9 cellular contexts compared by ENCODE assay signal in genomic region chr17:51257150-51258081, GRCh38. TPM values are rescaled to one million over a fixed set of nuclear protein-coding genes. Genes with fewer than 3 reads are reported as not detected.
A peak's percentile ranks its signal among the peaks of the same experiment; 100 is the strongest.
DNase-seq lines count a peak whose midpoint lies in the region; ATAC-seq, FAIRE-seq and TF ChIP-seq lines count a peak whose summit lies in the region.
"Had no signal": no experiment of that assay in that cellular context is flagged by ENCODE, and none has a peak within 500 bp of the region (broad histone marks: within the 10 kb centered on the region; RNA-seq: fewer than 3 reads in every experiment).

No MANE protein-coding gene starts in this region.

- no peaks in the 10 kb centered on the region for H3K9me3 Mint-ChIP-seq in CD8-positive, alpha-beta memory T cell
- H3K9me3 Mint-ChIP-seq in IgD-negative memory B cell (no peaks in the 10 kb centered on the region), chondrocyte (ENCODE audit: low read depth) (no peaks in the 10 kb centered on the region)
- no peaks in the 10 kb centered on the region for H3K9me3 Mint-ChIP-seq in natural killer cell treated with Interleukin-12 subunit alpha and Interleukin-12 subunit beta and Interleukin-15 and Interleukin-18, amount 100 ng/mL, for 72 hours

- peak overlapping the region; percentile 96 to 99 (median 98) for H3K4me3 Mint-ChIP-seq in CD8-positive, alpha-beta memory T cell
- H3K4me3 Mint-ChIP-seq in IgD-negative memory B cell = peak overlapping the region in 3 of 4 donors; percentile 89 to 100 (median 100)
- H3K4me3 Mint-ChIP-seq in natural killer cell treated with Interleukin-12 subunit alpha and Interleukin-12 subunit beta and Interleukin-15 and Interleukin-18, amount 100 ng/mL, for 72 hours = peak overlapping the region; percentile 89
- H3K4me3 Mint-ChIP-seq in chondrocyte (ENCODE audit: unreplicated experiment) = no peak overlapping the region

- H3K36me3 Mint-ChIP-seq in CD8-positive, alpha-beta memory T cell = peaks cover 0 to 58% (median 20%) of the 10 kb centered on the region in 3 donors
- no peaks in the 10 kb centered on the region for H3K36me3 Mint-ChIP-seq in IgD-negative memory B cell
- H3K36me3 Mint-ChIP-seq in natural killer cell treated with Interleukin-12 subunit alpha and Interleukin-12 subunit beta and Interleukin-15 and Interleukin-18, amount 100 ng/mL, for 72 hours = peaks cover 12% of the 10 kb centered on the region
- peaks cover 5% of the 10 kb centered on the region for H3K36me3 Mint-ChIP-seq in chondrocyte (ENCODE audit: low read depth)

- no peak for DNase-seq in CD8-positive, alpha-beta memory T cell
- DNase-seq in bronchial epithelial cell (ENCODE audit: low read depth) (peak; percentile 17), DMS79 (lab: John Stamatoyannopoulos, UW) (no peak), chondrocyte (ENCODE audit: low spot score) (no peak), nucleus accumbens (lab: John Stamatoyannopoulos, UW) (no peak)
- DNase-seq in natural killer cell treated with Interleukin-12 subunit alpha and Interleukin-12 subunit beta and Interleukin-15 and Interleukin-18, amount 100 ng/mL, for 72 hours (ENCODE audit: low spot score) = no peak
- DNase-seq: transverse colon had no signal

- peaks cover under 1% of the 10 kb centered on the region for H3K36me3 ChIP-seq in CD8-positive, alpha-beta memory T cell (ENCODE audit: insufficient read depth, low read length)
- no peaks in the 10 kb centered on the region for H3K36me3 ChIP-seq in bronchial epithelial cell (ENCODE audit: control insufficient read depth, insufficient read depth, low read length)

- POLR2A ChIA-PET in CD8-positive, alpha-beta memory T cell (lab: Charles Lee) = no interaction called here

- H3K4me3 ChIP-seq in CD8-positive, alpha-beta memory T cell (ENCODE audit: low read length) = no peak overlapping the region
- no peak overlapping the region for H3K4me3 ChIP-seq in bronchial epithelial cell (ENCODE audit: low read depth, low read length)

- H3K9me3 ChIP-seq in CD8-positive, alpha-beta memory T cell (ENCODE audit: low read length) = no peaks in the 10 kb centered on the region
- H3K9me3 ChIP-seq: transverse colon had no signal

- H3K27ac ChIP-seq in CD8-positive, alpha-beta memory T cell (ENCODE audit: low read depth, low read length) = no peak overlapping the region

- H3K4me1 ChIP-seq in CD8-positive, alpha-beta memory T cell (ENCODE audit: insufficient read depth, low read length) = peaks cover 52% of the 10 kb centered on the region

- H3K27me3 ChIP-seq in CD8-positive, alpha-beta memory T cell (ENCODE audit: insufficient read depth, low read length, poor library complexity, severe bottlenecking) = no peaks in the 10 kb centered on the region
- H3K27me3 ChIP-seq in bronchial epithelial cell (ENCODE audit: control insufficient read depth, insufficient read depth, low read length) = no peaks in the 10 kb centered on the region
- H3K27me3 ChIP-seq: transverse colon had no signal

- no peak for ATAC-seq in natural killer cell treated with Interleukin-12 subunit alpha and Interleukin-12 subunit beta and Interleukin-15 and Interleukin-18, amount 100 ng/mL, for 72 hours
- ATAC-seq: esophagus mucosa had no signal

- H3K27ac Mint-ChIP-seq in CD8-positive, alpha-beta memory T cell = peak overlapping the region in 5 of 8 donors; percentile 37 to 97 (median 58)
- H3K27ac Mint-ChIP-seq in IgD-negative memory B cell (peak overlapping the region in 2 of 3 donors; percentile 1 to 97), chondrocyte (ENCODE audit: unreplicated experiment) (no peak overlapping the region)
- H3K27ac Mint-ChIP-seq in natural killer cell treated with Interleukin-12 subunit alpha and Interleukin-12 subunit beta and Interleukin-15 and Interleukin-18, amount 100 ng/mL, for 72 hours = peak overlapping the region in 1 of 2 donors; percentile 84

- CTCF ChIA-PET in CD8-positive, alpha-beta memory T cell (lab: Charles Lee) = no interaction called here

- H3K4me1 Mint-ChIP-seq in CD8-positive, alpha-beta memory T cell = peaks cover 60 to 78% (median 70%) of the 10 kb centered on the region in 3 donors
- peaks cover 38 to 46% (median 41%) of the 10 kb centered on the region in 3 donors for H3K4me1 Mint-ChIP-seq in IgD-negative memory B cell
- peaks cover 30 to 51% of the 10 kb centered on the region in 2 donors for H3K4me1 Mint-ChIP-seq in natural killer cell treated with Interleukin-12 subunit alpha and Interleukin-12 subunit beta and Interleukin-15 and Interleukin-18, amount 100 ng/mL, for 72 hours (ENCODE audit: low read depth in 2 of 2)
- H3K4me1 Mint-ChIP-seq in chondrocyte (ENCODE audit: low read depth) = peaks cover 53% of the 10 kb centered on the region

- peaks cover 0 to 2% of the 10 kb centered on the region in 2 donors for H3K27me3 Mint-ChIP-seq in CD8-positive, alpha-beta memory T cell
- no peaks in the 10 kb centered on the region for H3K27me3 Mint-ChIP-seq in IgD-negative memory B cell
- no peaks in the 10 kb centered on the region for H3K27me3 Mint-ChIP-seq in natural killer cell treated with Interleukin-12 subunit alpha and Interleukin-12 subunit beta and Interleukin-15 and Interleukin-18, amount 100 ng/mL, for 72 hours
- no peaks in the 10 kb centered on the region for H3K27me3 Mint-ChIP-seq in chondrocyte (ENCODE audit: low read depth)

- TF ChIP-seq CTCF in bronchial epithelial cell (IDR thresholded peaks at IDR 0.05; ENCODE audit: insufficient read depth, low read length, severe bottlenecking) (no peak), chondrocyte (IDR thresholded peaks at IDR 0.05) (no peak)

- FAIRE-seq in bronchial epithelial cell (lab: Jason Lieb, UNC) = no peak

RNA-seq across cellular contexts. Expression of gene MBTD1, which starts 2.4 kb away (rescaled TPM):
- 1 to 10 TPM; 8.8 to 9.0 TPM for total RNA-seq in CD8-positive, alpha-beta memory T cell
- polyA plus RNA-seq in CD8-positive, alpha-beta memory T cell = 3.3 TPM
- 8.5 TPM for polyA plus RNA-seq in IgD-negative memory B cell
- total RNA-seq in bronchial epithelial cell (9.1 and 10.5 TPM in 2 replicates), chondrocyte (10.0 to 12.8 TPM (median 10.9 TPM) in 3 replicates)
- total RNA-seq in natural killer cell treated with Interleukin-12 subunit alpha and Interleukin-12 subunit beta and Interleukin-15 and Interleukin-18, amount 100 ng/mL, for 72 hours = 10 to 100 TPM; 10.4 to 14.6 TPM

RNA-seq across cellular contexts. Expression of gene UTP18, which starts 2.9 kb away (rescaled TPM):
- 10 to 100 TPM; 80.5 to 82.1 TPM for total RNA-seq in CD8-positive, alpha-beta memory T cell
- polyA plus RNA-seq in CD8-positive, alpha-beta memory T cell = 50.4 TPM
- 47.0 TPM for polyA plus RNA-seq in IgD-negative memory B cell
- total RNA-seq in bronchial epithelial cell = 31.9 and 42.1 TPM in 2 replicates
- 10 to 100 TPM; 32.3 to 50.8 TPM for total RNA-seq in natural killer cell treated with Interleukin-12 subunit alpha and Interleukin-12 subunit beta and Interleukin-15 and Interleukin-18, amount 100 ng/mL, for 72 hours
- total RNA-seq in chondrocyte = 16.8 to 18.7 TPM (median 18.3 TPM) in 3 replicates
